24 cellular contexts compared by ENCODE assay signal in the genomic region with DNA sequence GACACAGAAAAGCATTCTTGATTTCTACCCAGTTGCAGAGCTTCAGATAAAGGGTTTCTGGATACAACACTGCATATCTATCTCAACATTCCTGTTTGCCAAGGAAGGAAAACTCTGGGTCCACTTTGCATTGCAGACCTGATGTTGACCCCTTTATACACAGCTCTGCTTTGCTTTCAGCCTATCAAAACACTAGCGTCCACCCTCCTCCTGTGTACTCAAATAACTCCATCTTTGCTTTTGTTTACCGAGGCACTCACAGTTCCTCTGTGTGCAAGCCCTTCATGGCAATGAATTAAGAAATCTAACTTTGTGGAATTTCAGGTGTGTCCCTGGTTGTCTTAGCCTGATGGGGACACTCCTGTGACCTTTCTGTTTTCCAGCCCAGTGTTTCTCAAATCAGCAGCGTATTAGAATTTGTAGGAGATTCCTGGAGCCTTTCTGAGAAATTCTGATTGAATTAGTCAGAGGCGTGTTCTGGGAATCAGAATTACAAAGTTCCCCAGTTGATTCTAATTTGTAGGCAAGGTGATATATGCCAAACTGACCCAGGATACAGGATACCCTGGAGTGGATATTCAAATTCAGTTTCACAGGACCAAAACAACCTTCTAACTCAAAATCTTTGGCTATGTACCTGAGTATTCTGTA.
DNase-seq lines count a peak whose midpoint lies in the region; ATAC-seq, FAIRE-seq and TF ChIP-seq lines count a peak whose summit lies in the region.
"Had no signal": no experiment of that assay in that cellular context is flagged by ENCODE, and none has a peak within 500 bp of the region (broad histone marks: within the 10 kb centered on the region; RNA-seq: fewer than 3 reads in every experiment).

No MANE protein-coding gene starts in this region.

- CTCF ChIA-PET in OCI-LY7 (lab: Charles Lee; ENCODE audit: unreplicated experiment) = no interaction called here

- TF ChIP-seq CTCF in natural killer cell (IDR thresholded peaks at IDR 0.05) (no peak), OCI-LY7 (conservative IDR thresholded peaks at IDR 0.05; ENCODE audit: low read length) (no peak), nephron progenitor cell (IDR thresholded peaks at IDR 0.05) (no peak)

- no peaks in the 10 kb centered on the region for H3K9me3 Mint-ChIP-seq in activated T-cell treated with anti-CD3 and anti-CD28 coated beads, Interleukin-2, amount 50 U/mL, for 72 hours
- H3K9me3 Mint-ChIP-seq in central memory CD8-positive, alpha-beta T cell = no peaks in the 10 kb centered on the region
- H3K9me3 Mint-ChIP-seq in natural killer cell (no peaks in the 10 kb centered on the region), nephron progenitor cell (no peaks in the 10 kb centered on the region)
- H3K9me3 Mint-ChIP-seq: activated CD8-positive, alpha-beta T cell treated with anti-CD3 and anti-CD28 coated beads for 36 hours; CD4-positive, alpha-beta T cell had no signal

- BruUV-seq in OCI-LY7 (replicated peaks; lab: Mats Ljungman, UMichigan) = no TSS peak

- H3K27me3 Mint-ChIP-seq in activated T-cell treated with anti-CD3 and anti-CD28 coated beads, Interleukin-2, amount 50 U/mL, for 72 hours (ENCODE audit: low read depth) = no peaks in the 10 kb centered on the region
- no peaks in the 10 kb centered on the region for H3K27me3 Mint-ChIP-seq in central memory CD8-positive, alpha-beta T cell
- H3K27me3 Mint-ChIP-seq in natural killer cell (ENCODE audit: low read depth in 2 of 2) (no peaks in the 10 kb centered on the region), nephron progenitor cell (ENCODE audit: low read depth, poor library complexity) (no peaks in the 10 kb centered on the region)
- H3K27me3 Mint-ChIP-seq: activated CD8-positive, alpha-beta T cell treated with anti-CD3 and anti-CD28 coated beads for 36 hours; CD4-positive, alpha-beta T cell had no signal

- H3K4me3 Mint-ChIP-seq in activated T-cell treated with anti-CD3 and anti-CD28 coated beads, Interleukin-2, amount 50 U/mL, for 72 hours = peak overlapping the region in 1 of 2 donors; percentile 73
- no peak overlapping the region for H3K4me3 Mint-ChIP-seq in central memory CD8-positive, alpha-beta T cell
- no peak overlapping the region for H3K4me3 Mint-ChIP-seq in natural killer cell
- H3K4me3 Mint-ChIP-seq in nephron progenitor cell = no peak overlapping the region
- H3K4me3 Mint-ChIP-seq: activated CD8-positive, alpha-beta T cell treated with anti-CD3 and anti-CD28 coated beads for 36 hours; CD4-positive, alpha-beta T cell had no signal

- no peak overlapping the region for H3K4me2 ChIP-seq in OCI-LY7 (ENCODE audit: low read length)
- H3K4me2 ChIP-seq: hepatocyte had no signal

- DNase-seq in activated T-cell treated with anti-CD3 and anti-CD28 coated beads, Interleukin-2, amount 50 U/mL, for 72 hours = no peak
- no peak for DNase-seq in activated T-cell treated with anti-CD3 and anti-CD28 coated beads, Interleukin-2, amount 50 U/mL, for 48 hours
- DNase-seq in central memory CD8-positive, alpha-beta T cell (ENCODE audit: low spot score in 2 of 2) = no peak
- no peak for DNase-seq in natural killer cell
- DNase-seq in urothelium cell line (ENCODE audit: low spot score) = peak; percentile 8
- no peak for DNase-seq in stimulated activated naive CD4-positive, alpha-beta T cell (lab: John Stamatoyannopoulos, UW)
- DNase-seq in OCI-LY7 (ENCODE audit: low spot score) = no peak
- no peak for DNase-seq in nephron progenitor cell
- DNase-seq: activated CD8-positive, alpha-beta T cell treated with anti-CD3 and anti-CD28 coated beads for 36 hours; adrenal gland; CD4-positive, alpha-beta T cell; DND-41; HCEC 1CT; mucosa of descending colon; NCI-H2171 treated with DMSO at 0.1 percent for 48 hours; NCI-H774; RPMI8226; spleen; SW 1271 had no signal

- H2AFZ ChIP-seq in OCI-LY7 (ENCODE audit: low read length) = no peak overlapping the region
- H2AFZ ChIP-seq: hepatocyte had no signal

- no peaks in the 10 kb centered on the region for H3K36me3 Mint-ChIP-seq in activated T-cell treated with anti-CD3 and anti-CD28 coated beads, Interleukin-2, amount 50 U/mL, for 72 hours (ENCODE audit: insufficient read depth in 2 of 2)
- no peaks in the 10 kb centered on the region for H3K36me3 Mint-ChIP-seq in central memory CD8-positive, alpha-beta T cell (ENCODE audit: insufficient read depth)
- H3K36me3 Mint-ChIP-seq in natural killer cell (no peaks in the 10 kb centered on the region), nephron progenitor cell (ENCODE audit: low read depth) (no peaks in the 10 kb centered on the region)

- intact Hi-C loops in natural killer cell (cut with micrococcal nuclease) = no loop called here
- intact Hi-C loops in OCI-LY7 (cut with micrococcal nuclease; ENCODE audit: unreplicated experiment) = loop anchor here (2.0 to 10.0 kb wide), 2 partner anchors 49 to 1035 kb away; no protein-coding TSS in a partner anchor

- no peaks in the 10 kb centered on the region for H3K9me2 ChIP-seq in OCI-LY7 (ENCODE audit: insufficient read depth, low read length)

- no peaks in the 10 kb centered on the region for H3K9me3 ChIP-seq in OCI-LY7 (ENCODE audit: low read length)
- H3K9me3 ChIP-seq: adrenal gland, mucosa of descending colon, prostate gland, spleen had no signal

- H3K27ac ChIP-seq in OCI-LY7 (ENCODE audit: low read depth, low read length, poor library complexity, severe bottlenecking) = no peak overlapping the region
- H3K27ac ChIP-seq: adrenal gland, hepatocyte, prostate gland, spleen had no signal

- H3K79me2 ChIP-seq in OCI-LY7 (ENCODE audit: insufficient read depth, low read depth, low read length) = no peaks in the 10 kb centered on the region
- H3K79me2 ChIP-seq: hepatocyte had no signal

- H3K4me3 ChIP-seq in OCI-LY7 (ENCODE audit: low read depth, low read length, poor library complexity, severe bottlenecking) = no peak overlapping the region
- H3K4me3 ChIP-seq: adrenal gland, hepatocyte, mucosa of descending colon, prostate gland, spleen had no signal

- ATAC-seq in activated T-cell treated with anti-CD3 and anti-CD28 coated beads, Interleukin-2, amount 50 U/mL, for 72 hours (replicated peaks in 1 of 2) = no peak
- no peak for ATAC-seq in central memory CD8-positive, alpha-beta T cell (replicated peaks; ENCODE audit: extremely low read depth, poor library complexity, severe bottlenecking)
- no peak for ATAC-seq in natural killer cell
- ATAC-seq: activated CD8-positive, alpha-beta T cell treated with anti-CD3 and anti-CD28 coated beads for 36 hours; mucosa of descending colon had no signal

- FAIRE-seq in urothelium cell line (lab: Jason Lieb, UNC) = no peak
- FAIRE-seq: endometrium, GM19239, keratinocyte had no signal

- H3K36me3 ChIP-seq in OCI-LY7 (ENCODE audit: insufficient read depth, low read length) = no peaks in the 10 kb centered on the region
- H3K36me3 ChIP-seq: adrenal gland, prostate gland, spleen had no signal

- peaks cover 35% of the 10 kb centered on the region for H3K4me1 Mint-ChIP-seq in activated T-cell treated with anti-CD3 and anti-CD28 coated beads, Interleukin-2, amount 50 U/mL, for 72 hours (ENCODE audit: low read depth)
- H3K4me1 Mint-ChIP-seq in central memory CD8-positive, alpha-beta T cell = peaks cover 19% of the 10 kb centered on the region
- H3K4me1 Mint-ChIP-seq in natural killer cell (peaks cover 5 to 15% of the 10 kb centered on the region in 2 donors), nephron progenitor cell (peaks cover 9% of the 10 kb centered on the region)

- H3K4me1 ChIP-seq in OCI-LY7 (ENCODE audit: insufficient read depth, low read length, poor library complexity, severe bottlenecking) = no peaks in the 10 kb centered on the region
- H3K4me1 ChIP-seq: adrenal gland, prostate gland had no signal

- H4K20me1 ChIP-seq in OCI-LY7 (ENCODE audit: insufficient read depth, low read length) = no peaks in the 10 kb centered on the region

- POLR2A ChIA-PET in OCI-LY7 (lab: Charles Lee) = interaction anchor here (1.3 kb wide), 1 partner anchor 49 kb away, joined by 3 read pairs; no protein-coding TSS in a partner anchor

- H3K27ac Mint-ChIP-seq in activated T-cell treated with anti-CD3 and anti-CD28 coated beads, Interleukin-2, amount 50 U/mL, for 72 hours = peak overlapping the region; percentile 90
- peak overlapping the region; percentile 88 for H3K27ac Mint-ChIP-seq in central memory CD8-positive, alpha-beta T cell (ENCODE audit: low read depth)
- H3K27ac Mint-ChIP-seq in natural killer cell (peak overlapping the region; percentile 52 to 62), nephron progenitor cell (no peak overlapping the region)
- H3K27ac Mint-ChIP-seq: CD4-positive, alpha-beta T cell had no signal
